In the genomic region with DNA sequence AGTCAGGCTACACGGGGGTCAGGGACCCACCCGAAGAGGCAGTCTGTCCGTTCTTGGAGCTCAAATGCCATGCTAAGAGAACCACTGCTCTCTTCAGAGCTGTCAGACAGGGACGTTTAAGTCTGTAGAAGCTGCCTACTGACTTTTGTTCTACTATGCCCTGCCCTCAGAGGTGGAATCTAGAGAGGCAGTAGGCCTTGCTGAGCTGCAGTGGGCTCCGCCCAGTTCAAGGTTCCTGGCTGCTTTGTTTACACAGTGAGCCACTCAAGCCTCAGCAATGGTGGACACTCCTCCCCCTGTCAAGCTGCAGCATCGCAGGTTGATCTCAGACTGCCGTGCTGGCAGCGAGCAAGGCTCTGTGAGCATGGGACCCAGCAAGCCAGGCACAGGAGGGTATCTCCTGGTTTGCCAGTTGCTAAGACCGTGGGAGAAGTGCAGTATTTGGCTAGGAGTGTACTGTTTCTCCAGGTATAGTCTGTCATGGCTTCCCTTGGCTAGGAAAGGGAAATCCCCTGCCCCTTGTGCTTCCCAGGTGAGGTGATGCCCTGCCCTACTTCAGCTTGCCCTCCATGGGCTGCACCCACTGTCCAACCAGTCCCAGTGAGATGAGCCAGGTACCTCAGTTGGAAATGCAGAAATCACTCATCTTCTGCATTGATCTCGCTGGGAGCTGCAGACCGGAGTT, we compare ENCODE assay signal across 1 cellular context.
A peak's percentile ranks its signal among the peaks of the same experiment; 100 is the strongest.
TF ChIP-seq lines count a peak whose summit lies in the region.
"Not testable (repeated sequence)": the region's sequence is repeated elsewhere in the genome, so short reads cannot be mapped to it uniquely, and the experiment has no call there.

No MANE protein-coding gene starts in this region.

TF ChIP-seq in HepG2, 621 proteins besides CTCF, POLR2A, EP300 and RAD21 (continued from another document and continues in another):
- 0 out of 2 replicates have a peak, but pooled peaks have one; percentile 47 for TF ChIP-seq PHF21A (CRISPR knock-in tag; IDR thresholded peaks at IDR 0.05)
- peak; percentile 78 for TF ChIP-seq SAP130 (CRISPR knock-in tag; IDR thresholded peaks at IDR 0.05; ENCODE audit: low read depth)
- TF ChIP-seq PHF8 (CRISPR knock-in tag; IDR thresholded peaks at IDR 0.05): 0 out of 2 replicates have a peak, but pooled peaks have one; percentile 49
- peak; percentile 72; the same call in 1 of the 2 replicates for TF ChIP-seq ZNF782 (CRISPR knock-in tag; IDR thresholded peaks at IDR 0.05; ENCODE audit: borderline replicate concordance)
- TF ChIP-seq, protein P1, sequence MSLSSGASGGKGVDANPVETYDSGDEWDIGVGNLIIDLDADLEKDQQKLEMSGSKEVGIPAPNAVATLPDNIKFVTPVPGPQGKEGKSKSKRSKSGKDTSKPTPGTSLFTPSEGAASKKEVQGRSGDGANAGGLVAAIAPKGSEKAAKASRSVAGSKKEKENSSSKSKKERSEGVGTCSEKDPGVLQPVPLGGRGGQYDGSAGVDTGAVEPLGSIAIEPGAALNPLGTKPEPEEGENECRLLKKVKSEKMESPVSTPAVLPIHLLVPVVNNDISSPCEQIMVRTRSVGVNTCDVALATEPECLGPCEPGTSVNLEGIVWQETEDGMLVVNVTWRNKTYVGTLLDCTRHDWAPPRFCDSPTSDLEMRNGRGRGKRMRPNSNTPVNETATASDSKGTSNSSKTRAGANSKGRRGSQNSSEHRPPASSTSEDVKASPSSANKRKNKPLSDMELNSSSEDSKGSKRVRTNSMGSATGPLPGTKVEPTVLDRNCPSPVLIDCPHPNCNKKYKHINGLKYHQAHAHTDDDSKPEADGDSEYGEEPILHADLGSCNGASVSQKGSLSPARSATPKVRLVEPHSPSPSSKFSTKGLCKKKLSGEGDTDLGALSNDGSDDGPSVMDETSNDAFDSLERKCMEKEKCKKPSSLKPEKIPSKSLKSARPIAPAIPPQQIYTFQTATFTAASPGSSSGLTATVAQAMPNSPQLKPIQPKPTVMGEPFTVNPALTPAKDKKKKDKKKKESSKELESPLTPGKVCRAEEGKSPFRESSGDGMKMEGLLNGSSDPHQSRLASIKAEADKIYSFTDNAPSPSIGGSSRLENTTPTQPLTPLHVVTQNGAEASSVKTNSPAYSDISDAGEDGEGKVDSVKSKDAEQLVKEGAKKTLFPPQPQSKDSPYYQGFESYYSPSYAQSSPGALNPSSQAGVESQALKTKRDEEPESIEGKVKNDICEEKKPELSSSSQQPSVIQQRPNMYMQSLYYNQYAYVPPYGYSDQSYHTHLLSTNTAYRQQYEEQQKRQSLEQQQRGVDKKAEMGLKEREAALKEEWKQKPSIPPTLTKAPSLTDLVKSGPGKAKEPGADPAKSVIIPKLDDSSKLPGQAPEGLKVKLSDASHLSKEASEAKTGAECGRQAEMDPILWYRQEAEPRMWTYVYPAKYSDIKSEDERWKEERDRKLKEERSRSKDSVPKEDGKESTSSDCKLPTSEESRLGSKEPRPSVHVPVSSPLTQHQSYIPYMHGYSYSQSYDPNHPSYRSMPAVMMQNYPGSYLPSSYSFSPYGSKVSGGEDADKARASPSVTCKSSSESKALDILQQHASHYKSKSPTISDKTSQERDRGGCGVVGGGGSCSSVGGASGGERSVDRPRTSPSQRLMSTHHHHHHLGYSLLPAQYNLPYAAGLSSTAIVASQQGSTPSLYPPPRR (CRISPR knock-in tag; IDR thresholded peaks at IDR 0.05; ENCODE audit: borderline replicate concordance): peak; percentile 44; the same call in 1 of the 2 replicates
- peak; percentile 62; the same call in 1 of the 2 replicates for TF ChIP-seq ZNF441 (CRISPR knock-in tag; IDR thresholded peaks at IDR 0.05; ENCODE audit: borderline replicate concordance)
- peak; percentile 78 for TF ChIP-seq POGZ (CRISPR knock-in tag; IDR thresholded peaks at IDR 0.05)
- not testable (repeated sequence) for TF ChIP-seq SOX6, SP1, LCORL, NONO (IDR thresholded peaks at IDR 0.05)
- peak; percentile 65 for TF ChIP-seq SOX6 (CRISPR knock-in tag; IDR thresholded peaks at IDR 0.05)
- TF ChIP-seq RXRB (CRISPR knock-in tag; IDR thresholded peaks at IDR 0.05; ENCODE audit: borderline replicate concordance): peak; percentile 71; the same call in 1 of the 2 replicates
- TF ChIP-seq, protein P2, sequence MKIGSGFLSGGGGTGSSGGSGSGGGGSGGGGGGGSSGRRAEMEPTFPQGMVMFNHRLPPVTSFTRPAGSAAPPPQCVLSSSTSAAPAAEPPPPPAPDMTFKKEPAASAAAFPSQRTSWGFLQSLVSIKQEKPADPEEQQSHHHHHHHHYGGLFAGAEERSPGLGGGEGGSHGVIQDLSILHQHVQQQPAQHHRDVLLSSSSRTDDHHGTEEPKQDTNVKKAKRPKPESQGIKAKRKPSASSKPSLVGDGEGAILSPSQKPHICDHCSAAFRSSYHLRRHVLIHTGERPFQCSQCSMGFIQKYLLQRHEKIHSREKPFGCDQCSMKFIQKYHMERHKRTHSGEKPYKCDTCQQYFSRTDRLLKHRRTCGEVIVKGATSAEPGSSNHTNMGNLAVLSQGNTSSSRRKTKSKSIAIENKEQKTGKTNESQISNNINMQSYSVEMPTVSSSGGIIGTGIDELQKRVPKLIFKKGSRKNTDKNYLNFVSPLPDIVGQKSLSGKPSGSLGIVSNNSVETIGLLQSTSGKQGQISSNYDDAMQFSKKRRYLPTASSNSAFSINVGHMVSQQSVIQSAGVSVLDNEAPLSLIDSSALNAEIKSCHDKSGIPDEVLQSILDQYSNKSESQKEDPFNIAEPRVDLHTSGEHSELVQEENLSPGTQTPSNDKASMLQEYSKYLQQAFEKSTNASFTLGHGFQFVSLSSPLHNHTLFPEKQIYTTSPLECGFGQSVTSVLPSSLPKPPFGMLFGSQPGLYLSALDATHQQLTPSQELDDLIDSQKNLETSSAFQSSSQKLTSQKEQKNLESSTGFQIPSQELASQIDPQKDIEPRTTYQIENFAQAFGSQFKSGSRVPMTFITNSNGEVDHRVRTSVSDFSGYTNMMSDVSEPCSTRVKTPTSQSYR (CRISPR knock-in tag; IDR thresholded peaks at IDR 0.05; ENCODE audit: borderline replicate concordance): peak; percentile 57; the same call in 1 of the 2 replicates
- TF ChIP-seq, protein P3, sequence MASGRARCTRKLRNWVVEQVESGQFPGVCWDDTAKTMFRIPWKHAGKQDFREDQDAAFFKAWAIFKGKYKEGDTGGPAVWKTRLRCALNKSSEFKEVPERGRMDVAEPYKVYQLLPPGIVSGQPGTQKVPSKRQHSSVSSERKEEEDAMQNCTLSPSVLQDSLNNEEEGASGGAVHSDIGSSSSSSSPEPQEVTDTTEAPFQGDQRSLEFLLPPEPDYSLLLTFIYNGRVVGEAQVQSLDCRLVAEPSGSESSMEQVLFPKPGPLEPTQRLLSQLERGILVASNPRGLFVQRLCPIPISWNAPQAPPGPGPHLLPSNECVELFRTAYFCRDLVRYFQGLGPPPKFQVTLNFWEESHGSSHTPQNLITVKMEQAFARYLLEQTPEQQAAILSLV (CRISPR knock-in tag; IDR thresholded peaks at IDR 0.05; ENCODE audit: borderline replicate concordance): 0 out of 2 replicates have a peak, but pooled peaks have one; percentile 35
- TF ChIP-seq PHF20 (CRISPR knock-in tag; IDR thresholded peaks at IDR 0.05): peak; percentile 41; the same call in 1 of the 2 replicates
- peak; percentile 85 for TF ChIP-seq SP1 (CRISPR knock-in tag; IDR thresholded peaks at IDR 0.05)
- TF ChIP-seq FOSL2 (CRISPR knock-in tag; IDR thresholded peaks at IDR 0.05): peak; percentile 79
- 0 out of 2 replicates have a peak, but pooled peaks have one; percentile 54 for TF ChIP-seq AKAP8 (CRISPR knock-in tag; IDR thresholded peaks at IDR 0.05)
- TF ChIP-seq CBX5 (CRISPR knock-in tag; IDR thresholded peaks at IDR 0.05; ENCODE audit: borderline replicate concordance): peak; percentile 86; the same call in 1 of the 2 replicates
- TF ChIP-seq, protein P4, sequence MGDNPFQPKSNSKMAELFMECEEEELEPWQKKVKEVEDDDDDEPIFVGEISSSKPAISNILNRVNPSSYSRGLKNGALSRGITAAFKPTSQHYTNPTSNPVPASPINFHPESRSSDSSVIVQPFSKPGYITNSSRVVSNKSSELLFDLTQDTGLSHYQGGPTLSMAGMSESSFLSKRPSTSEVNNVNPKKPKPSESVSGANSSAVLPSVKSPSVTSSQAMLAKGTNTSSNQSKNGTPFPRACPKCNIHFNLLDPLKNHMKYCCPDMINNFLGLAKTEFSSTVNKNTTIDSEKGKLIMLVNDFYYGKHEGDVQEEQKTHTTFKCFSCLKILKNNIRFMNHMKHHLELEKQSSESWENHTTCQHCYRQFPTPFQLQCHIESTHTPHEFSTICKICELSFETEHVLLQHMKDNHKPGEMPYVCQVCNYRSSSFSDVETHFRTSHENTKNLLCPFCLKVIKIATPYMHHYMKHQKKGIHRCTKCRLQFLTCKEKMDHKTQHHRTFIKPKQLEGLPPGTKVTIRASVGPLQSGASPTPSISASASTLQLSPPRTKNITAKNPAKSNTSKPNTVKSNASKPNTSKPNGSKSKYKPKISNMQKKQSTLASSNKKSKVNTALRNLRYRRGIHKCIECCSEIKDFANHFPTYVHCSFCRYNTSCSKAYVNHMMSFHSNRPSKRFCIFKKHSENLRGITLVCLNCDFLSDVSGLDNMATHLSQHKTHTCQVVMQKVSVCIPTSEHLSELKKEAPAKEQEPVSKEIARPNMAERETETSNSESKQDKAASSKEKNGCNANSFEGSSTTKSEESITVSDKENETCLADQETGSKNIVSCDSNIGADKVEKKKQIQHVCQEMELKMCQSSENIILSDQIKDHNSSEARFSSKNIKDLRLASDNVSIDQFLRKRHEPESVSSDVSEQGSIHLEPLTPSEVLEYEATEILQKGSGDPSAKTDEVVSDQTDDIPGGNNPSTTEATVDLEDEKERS (CRISPR knock-in tag; IDR thresholded peaks at IDR 0.05): peak; percentile 61; the same call in 1 of the 2 replicates
- TF ChIP-seq FOXO1 (CRISPR knock-in tag; IDR thresholded peaks at IDR 0.05): peak; percentile 69; the same call in 1 of the 2 replicates
- TF ChIP-seq MXI1 (IDR thresholded peaks at IDR 0.05; ENCODE audit: borderline replicate concordance, low read depth, low read length): peak; percentile 60; the same call in 1 of the 3 replicates
- peak; percentile 98 for TF ChIP-seq FOXA3 (CRISPR knock-in tag; IDR thresholded peaks at IDR 0.05)
- TF ChIP-seq GTF3A (CRISPR knock-in tag; conservative IDR thresholded peaks at IDR 0.05): 0 out of 2 replicates have a peak, but pooled peaks have one; percentile 83
- TF ChIP-seq LCORL (CRISPR knock-in tag; IDR thresholded peaks at IDR 0.05): 0 out of 2 replicates have a peak, but pooled peaks have one; percentile 34
- TF ChIP-seq, protein P5, sequence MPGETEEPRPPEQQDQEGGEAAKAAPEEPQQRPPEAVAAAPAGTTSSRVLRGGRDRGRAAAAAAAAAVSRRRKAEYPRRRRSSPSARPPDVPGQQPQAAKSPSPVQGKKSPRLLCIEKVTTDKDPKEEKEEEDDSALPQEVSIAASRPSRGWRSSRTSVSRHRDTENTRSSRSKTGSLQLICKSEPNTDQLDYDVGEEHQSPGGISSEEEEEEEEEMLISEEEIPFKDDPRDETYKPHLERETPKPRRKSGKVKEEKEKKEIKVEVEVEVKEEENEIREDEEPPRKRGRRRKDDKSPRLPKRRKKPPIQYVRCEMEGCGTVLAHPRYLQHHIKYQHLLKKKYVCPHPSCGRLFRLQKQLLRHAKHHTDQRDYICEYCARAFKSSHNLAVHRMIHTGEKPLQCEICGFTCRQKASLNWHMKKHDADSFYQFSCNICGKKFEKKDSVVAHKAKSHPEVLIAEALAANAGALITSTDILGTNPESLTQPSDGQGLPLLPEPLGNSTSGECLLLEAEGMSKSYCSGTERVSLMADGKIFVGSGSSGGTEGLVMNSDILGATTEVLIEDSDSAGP (CRISPR knock-in tag; IDR thresholded peaks at IDR 0.05; ENCODE audit: borderline replicate concordance): peak; percentile 52; the same call in 1 of the 2 replicates
- TF ChIP-seq MTA1 (CRISPR knock-in tag; IDR thresholded peaks at IDR 0.05; ENCODE audit: borderline replicate concordance): peak; percentile 80
- TF ChIP-seq ZNF556 (CRISPR knock-in tag; IDR thresholded peaks at IDR 0.05; ENCODE audit: borderline replicate concordance): peak; percentile 57; the same call in 1 of the 2 replicates
- peak; percentile 71; the same call in 1 of the 2 replicates for TF ChIP-seq ZBTB3 (CRISPR knock-in tag; IDR thresholded peaks at IDR 0.05; ENCODE audit: borderline replicate concordance, low read depth)
- TF ChIP-seq ZSCAN29 (CRISPR knock-in tag; conservative IDR thresholded peaks at IDR 0.05): 0 out of 2 replicates have a peak, but pooled peaks have one; percentile 59
- TF ChIP-seq KDM5B (CRISPR knock-in tag; IDR thresholded peaks at IDR 0.05; ENCODE audit: borderline replicate concordance): peak; percentile 20; the same call in 1 of the 2 replicates
- TF ChIP-seq, protein P6, sequence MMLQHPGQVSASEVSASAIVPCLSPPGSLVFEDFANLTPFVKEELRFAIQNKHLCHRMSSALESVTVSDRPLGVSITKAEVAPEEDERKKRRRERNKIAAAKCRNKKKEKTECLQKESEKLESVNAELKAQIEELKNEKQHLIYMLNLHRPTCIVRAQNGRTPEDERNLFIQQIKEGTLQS (CRISPR knock-in tag; IDR thresholded peaks at IDR 0.05): peak; percentile 47; the same call in 1 of the 2 replicates
- TF ChIP-seq HOXA3 (CRISPR knock-in tag; IDR thresholded peaks at IDR 0.05): peak; percentile 89
- TF ChIP-seq WIZ (CRISPR knock-in tag; IDR thresholded peaks at IDR 0.05): 0 out of 2 replicates have a peak, but pooled peaks have one; percentile 67
- peak; percentile 83 for TF ChIP-seq DPF2 (CRISPR knock-in tag; IDR thresholded peaks at IDR 0.05; ENCODE audit: borderline replicate concordance, low read depth)
- TF ChIP-seq ELF1 (CRISPR knock-in tag; IDR thresholded peaks at IDR 0.05): 0 out of 2 replicates have a peak, but pooled peaks have one; percentile 25
- TF ChIP-seq ZNF792 (CRISPR knock-in tag; IDR thresholded peaks at IDR 0.05): peak; percentile 89
- TF ChIP-seq FOXA1 (IDR thresholded peaks at IDR 0.05): peak; percentile 55; the same call in 1 of the 2 replicates
- peak; percentile 99 for TF ChIP-seq FOXA1 (CRISPR knock-in tag; IDR thresholded peaks at IDR 0.05)
- peak; percentile 76 for TF ChIP-seq NONO (CRISPR knock-in tag; conservative IDR thresholded peaks at IDR 0.05)
- TF ChIP-seq MEIS1 (CRISPR knock-in tag; IDR thresholded peaks at IDR 0.05; ENCODE audit: borderline replicate concordance): peak; percentile 92; the same call in 1 of the 2 replicates
- 0 out of 2 replicates have a peak, but pooled peaks have one; percentile 22 for TF ChIP-seq HHEX (CRISPR knock-in tag; IDR thresholded peaks at IDR 0.05)
- peak; percentile 69 for TF ChIP-seq RXRA (CRISPR knock-in tag; IDR thresholded peaks at IDR 0.05)
- 0 out of 2 replicates have a peak, but pooled peaks have one; percentile 28 for TF ChIP-seq REPIN1 (CRISPR knock-in tag; IDR thresholded peaks at IDR 0.05; ENCODE audit: borderline replicate concordance, low read depth)
- TF ChIP-seq, protein P7, sequence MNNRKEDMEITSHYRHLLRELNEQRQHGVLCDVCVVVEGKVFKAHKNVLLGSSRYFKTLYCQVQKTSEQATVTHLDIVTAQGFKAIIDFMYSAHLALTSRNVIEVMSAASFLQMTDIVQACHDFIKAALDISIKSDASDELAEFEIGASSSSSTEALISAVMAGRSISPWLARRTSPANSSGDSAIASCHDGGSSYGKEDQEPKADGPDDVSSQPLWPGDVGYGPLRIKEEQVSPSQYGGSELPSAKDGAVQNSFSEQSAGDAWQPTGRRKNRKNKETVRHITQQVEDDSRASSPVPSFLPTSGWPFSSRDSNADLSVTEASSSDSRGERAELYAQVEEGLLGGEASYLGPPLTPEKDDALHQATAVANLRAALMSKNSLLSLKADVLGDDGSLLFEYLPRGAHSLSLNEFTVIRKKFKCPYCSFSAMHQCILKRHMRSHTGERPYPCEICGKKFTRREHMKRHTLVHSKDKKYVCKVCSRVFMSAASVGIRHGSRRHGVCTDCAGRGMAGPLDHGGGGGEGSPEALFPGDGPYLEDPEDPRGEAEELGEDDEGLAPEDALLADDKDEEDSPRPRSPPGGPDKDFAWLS (CRISPR knock-in tag; IDR thresholded peaks at IDR 0.05; ENCODE audit: borderline replicate concordance): 0 out of 2 replicates have a peak, but pooled peaks have one; percentile 64
- TF ChIP-seq KLF12 (CRISPR knock-in tag; IDR thresholded peaks at IDR 0.05; ENCODE audit: borderline replicate concordance): peak; percentile 80; the same call in 1 of the 2 replicates
